In genomic region chr13:75494491-75494890, GRCh38 we compare ENCODE assay signal across 14 cellular contexts. TPM values are rescaled to one million over a fixed set of nuclear protein-coding genes. Genes with fewer than 3 reads are reported as not detected.
"Had no signal": no experiment of that assay in that cellular context is flagged by ENCODE, and none has a peak within 500 bp of the region (broad histone marks: within the 10 kb centered on the region; RNA-seq: fewer than 3 reads in every experiment).

No MANE protein-coding gene starts in this region.

- H3K4me1 ChIP-seq: ascending aorta had no signal

- DNase-seq: activated B cell treated with CpG ODN at 0.5 μM for 24 hours; activated CD4-positive, alpha-beta T cell treated with anti-CD3 and anti-CD28 coated beads, Interleukin-2, amount 10 ng/mL, durations not matched to agents 24 days and 14 days; activated CD8-positive, alpha-beta memory T cell treated with anti-CD3 and anti-CD28 coated beads, Interleukin-2, amount 50 U/mL, for 4 hours; activated CD8-positive, alpha-beta T cell treated with anti-CD3 and anti-CD28 coated beads, Interleukin-2, amount 10 ng/mL, durations not matched to agents 7 days and 5 days; activated T-cell treated with anti-CD3 and anti-CD28 coated beads, Interleukin-2, amount 50 U/mL, for 48 hours; dorsolateral prefrontal cortex; endodermal cell; mesenchymal stem cell had no signal

- ATAC-seq: activated CD8-positive, alpha-beta T cell treated with anti-CD3 and anti-CD28 coated beads, Interleukin-2, amount 10 ng/mL, durations not matched to agents 7 days and 5 days; natural killer cell treated with Interleukin-12 subunit alpha and Interleukin-12 subunit beta and Interleukin-15 and Interleukin-18, amount 100 ng/mL, for 72 hours; stimulated activated effector memory CD8-positive, alpha-beta T cell treated with anti-CD3 and anti-CD28 coated beads, Interleukin-12 subunit alpha, Interleukin-12 subunit beta, amount 100 ng/mL, for 72 hours had no signal

- H3K27ac Mint-ChIP-seq: activated B cell treated with CpG ODN at 0.5 μM for 24 hours; activated CD4-positive, alpha-beta T cell treated with anti-CD3 and anti-CD28 coated beads, Interleukin-2, amount 10 ng/mL, durations not matched to agents 24 days and 14 days; activated CD8-positive, alpha-beta T cell treated with anti-CD3 and anti-CD28 coated beads, Interleukin-2, amount 10 ng/mL, durations not matched to agents 7 days and 5 days; endodermal cell; natural killer cell treated with Interleukin-12 subunit alpha and Interleukin-12 subunit beta and Interleukin-15 and Interleukin-18, amount 100 ng/mL, for 72 hours; stimulated activated effector memory CD8-positive, alpha-beta T cell treated with anti-CD3 and anti-CD28 coated beads, Interleukin-12 subunit alpha, Interleukin-12 subunit beta, amount 100 ng/mL, for 72 hours had no signal

- H3K36me3 Mint-ChIP-seq: natural killer cell treated with Interleukin-12 subunit alpha and Interleukin-12 subunit beta and Interleukin-15 and Interleukin-18, amount 100 ng/mL, for 72 hours; stimulated activated effector memory CD8-positive, alpha-beta T cell treated with anti-CD3 and anti-CD28 coated beads, Interleukin-12 subunit alpha, Interleukin-12 subunit beta, amount 100 ng/mL, for 72 hours had no signal

- H3K9me3 ChIP-seq: ascending aorta, thoracic aorta had no signal

- H3K4me3 Mint-ChIP-seq: activated B cell treated with CpG ODN at 0.5 μM for 24 hours; activated CD4-positive, alpha-beta T cell treated with anti-CD3 and anti-CD28 coated beads, Interleukin-2, amount 10 ng/mL, durations not matched to agents 24 days and 14 days; activated CD8-positive, alpha-beta T cell treated with anti-CD3 and anti-CD28 coated beads, Interleukin-2, amount 10 ng/mL, durations not matched to agents 7 days and 5 days; endodermal cell; natural killer cell treated with Interleukin-12 subunit alpha and Interleukin-12 subunit beta and Interleukin-15 and Interleukin-18, amount 100 ng/mL, for 72 hours; stimulated activated effector memory CD8-positive, alpha-beta T cell treated with anti-CD3 and anti-CD28 coated beads, Interleukin-12 subunit alpha, Interleukin-12 subunit beta, amount 100 ng/mL, for 72 hours had no signal

- H3K27me3 ChIP-seq: ascending aorta, cardiac muscle cell, hepatocyte had no signal

- H3K4me1 Mint-ChIP-seq: activated B cell treated with CpG ODN at 0.5 μM for 24 hours; endodermal cell; stimulated activated effector memory CD8-positive, alpha-beta T cell treated with anti-CD3 and anti-CD28 coated beads, Interleukin-12 subunit alpha, Interleukin-12 subunit beta, amount 100 ng/mL, for 72 hours had no signal

- H3K9me3 Mint-ChIP-seq: activated B cell treated with CpG ODN at 0.5 μM for 24 hours; activated CD4-positive, alpha-beta T cell treated with anti-CD3 and anti-CD28 coated beads, Interleukin-2, amount 10 ng/mL, durations not matched to agents 24 days and 14 days; endodermal cell; natural killer cell treated with Interleukin-12 subunit alpha and Interleukin-12 subunit beta and Interleukin-15 and Interleukin-18, amount 100 ng/mL, for 72 hours; stimulated activated effector memory CD8-positive, alpha-beta T cell treated with anti-CD3 and anti-CD28 coated beads, Interleukin-12 subunit alpha, Interleukin-12 subunit beta, amount 100 ng/mL, for 72 hours had no signal

- H3K36me3 ChIP-seq: ascending aorta, cardiac muscle cell, thoracic aorta had no signal

- H3K4me2 ChIP-seq: hepatocyte had no signal

- H2AFZ ChIP-seq: hepatocyte had no signal

- H3K4me3 ChIP-seq: ascending aorta, cardiac muscle cell, dorsolateral prefrontal cortex, hepatocyte, thoracic aorta had no signal

- H3K27ac ChIP-seq: ascending aorta, cardiac muscle cell, dorsolateral prefrontal cortex, hepatocyte, thoracic aorta had no signal

RNA-seq across cellular contexts. Expression of gene UCHL3, which starts 55.1 kb away (rescaled TPM):
- total RNA-seq: ascending aorta had no signal
